Comparison of ENCODE assay signal across 1 cellular context in genomic region chr10:31906039-31906438, GRCh38.
TF ChIP-seq lines count a peak whose summit lies in the region.

No MANE protein-coding gene starts in this region.

TF ChIP-seq in SK-N-SH, 30 proteins besides CTCF, POLR2A, EP300 and RAD21 (continued from another document):
- no peak for TF ChIP-seq REST (IDR thresholded peaks at IDR 0.05; ENCODE audit: low read depth, low read length)
- TF ChIP-seq CHD2 (IDR thresholded peaks at IDR 0.05; ENCODE audit: low read length, partially characterized antibody): no peak
- no peak for TF ChIP-seq TAF1 (IDR thresholded peaks at IDR 0.05; ENCODE audit: borderline replicate concordance, low read depth, low read length)
- TF ChIP-seq SIN3A (IDR thresholded peaks at IDR 0.05; ENCODE audit: borderline replicate concordance, low read depth, low read length): no peak
- TF ChIP-seq RFX5 (IDR thresholded peaks at IDR 0.05; ENCODE audit: low read length): no peak
- no peak for TF ChIP-seq FOXM1 (IDR thresholded peaks at IDR 0.05; ENCODE audit: low read depth)
- no peak for TF ChIP-seq SMC3 (IDR thresholded peaks at IDR 0.05; ENCODE audit: low read depth, low read length)
- TF ChIP-seq MXI1 (IDR thresholded peaks at IDR 0.05; ENCODE audit: low read depth, low read length): no peak
- TF ChIP-seq PBX3 (IDR thresholded peaks at IDR 0.05): no peak
- TF ChIP-seq IRF3 (IDR thresholded peaks at IDR 0.05; ENCODE audit: low read depth, low read length): no peak
- no peak for TF ChIP-seq MAX (IDR thresholded peaks at IDR 0.05; ENCODE audit: low read depth)
